1 cellular context compared by ENCODE assay signal in the genomic region with DNA sequence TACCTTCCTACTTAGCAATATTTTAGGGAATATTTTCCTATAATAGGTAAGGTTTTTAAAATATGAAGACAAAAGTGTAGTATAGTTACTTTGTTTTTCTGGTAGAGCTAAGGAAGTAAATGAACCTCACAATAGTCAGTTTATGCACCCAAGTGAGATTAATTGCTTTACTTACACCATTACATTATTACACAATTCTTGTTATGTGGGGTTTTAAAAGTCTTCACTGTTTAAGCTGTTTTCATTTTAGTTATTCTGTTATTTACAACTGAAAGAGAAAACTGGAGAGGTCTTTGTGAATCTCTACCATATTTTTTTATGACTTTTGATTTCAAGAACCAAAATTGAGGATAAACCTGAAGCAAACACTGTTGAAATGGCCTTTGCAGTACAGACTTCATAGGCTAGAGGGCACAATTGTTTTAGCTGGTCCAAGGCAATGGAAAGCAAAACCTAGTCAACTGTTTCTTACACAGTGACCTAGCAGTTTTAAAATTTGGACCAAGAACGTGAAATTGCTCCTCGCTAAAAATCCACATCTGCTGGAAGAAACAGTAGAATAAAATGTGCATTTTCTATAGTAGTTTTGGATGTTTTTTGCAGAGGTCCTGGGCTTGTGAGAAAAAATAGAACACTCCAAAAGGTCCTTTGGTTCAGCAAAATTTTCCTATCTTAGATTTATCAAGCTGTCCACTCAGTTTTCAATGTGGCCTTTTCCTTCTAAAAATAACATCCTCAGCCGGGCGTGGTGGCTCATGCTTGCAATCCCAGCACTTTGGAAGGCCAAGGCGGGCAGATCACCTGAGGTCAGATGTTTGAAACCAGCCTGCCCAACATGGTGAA.
TF ChIP-seq lines count a peak whose summit lies in the region.

No MANE protein-coding gene starts in this region.

TF ChIP-seq in HepG2, 621 proteins besides CTCF, POLR2A, EP300 and RAD21 (continued from another document):
- TF ChIP-seq, protein P1, sequence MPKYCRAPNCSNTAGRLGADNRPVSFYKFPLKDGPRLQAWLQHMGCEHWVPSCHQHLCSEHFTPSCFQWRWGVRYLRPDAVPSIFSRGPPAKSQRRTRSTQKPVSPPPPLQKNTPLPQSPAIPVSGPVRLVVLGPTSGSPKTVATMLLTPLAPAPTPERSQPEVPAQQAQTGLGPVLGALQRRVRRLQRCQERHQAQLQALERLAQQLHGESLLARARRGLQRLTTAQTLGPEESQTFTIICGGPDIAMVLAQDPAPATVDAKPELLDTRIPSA (CRISPR knock-in tag; IDR thresholded peaks at IDR 0.05; ENCODE audit: borderline replicate concordance), result no peak
- TF ChIP-seq YEATS4 (CRISPR knock-in tag; IDR thresholded peaks at IDR 0.05; ENCODE audit: borderline replicate concordance) (no peak), RXRB (CRISPR knock-in tag; IDR thresholded peaks at IDR 0.05; ENCODE audit: borderline replicate concordance) (0 out of 2 replicates have a peak, but pooled peaks have one; percentile 19), HHEX (CRISPR knock-in tag; IDR thresholded peaks at IDR 0.05) (no peak), SIN3B (IDR thresholded peaks at IDR 0.05; ENCODE audit: low read length) (no peak), GTF3A (CRISPR knock-in tag; conservative IDR thresholded peaks at IDR 0.05) (no peak)
- TF ChIP-seq, protein P2, sequence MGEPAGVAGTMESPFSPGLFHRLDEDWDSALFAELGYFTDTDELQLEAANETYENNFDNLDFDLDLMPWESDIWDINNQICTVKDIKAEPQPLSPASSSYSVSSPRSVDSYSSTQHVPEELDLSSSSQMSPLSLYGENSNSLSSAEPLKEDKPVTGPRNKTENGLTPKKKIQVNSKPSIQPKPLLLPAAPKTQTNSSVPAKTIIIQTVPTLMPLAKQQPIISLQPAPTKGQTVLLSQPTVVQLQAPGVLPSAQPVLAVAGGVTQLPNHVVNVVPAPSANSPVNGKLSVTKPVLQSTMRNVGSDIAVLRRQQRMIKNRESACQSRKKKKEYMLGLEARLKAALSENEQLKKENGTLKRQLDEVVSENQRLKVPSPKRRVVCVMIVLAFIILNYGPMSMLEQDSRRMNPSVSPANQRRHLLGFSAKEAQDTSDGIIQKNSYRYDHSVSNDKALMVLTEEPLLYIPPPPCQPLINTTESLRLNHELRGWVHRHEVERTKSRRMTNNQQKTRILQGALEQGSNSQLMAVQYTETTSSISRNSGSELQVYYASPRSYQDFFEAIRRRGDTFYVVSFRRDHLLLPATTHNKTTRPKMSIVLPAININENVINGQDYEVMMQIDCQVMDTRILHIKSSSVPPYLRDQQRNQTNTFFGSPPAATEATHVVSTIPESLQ (CRISPR knock-in tag; conservative IDR thresholded peaks at IDR 0.05), result no peak
- TF ChIP-seq, protein P3, sequence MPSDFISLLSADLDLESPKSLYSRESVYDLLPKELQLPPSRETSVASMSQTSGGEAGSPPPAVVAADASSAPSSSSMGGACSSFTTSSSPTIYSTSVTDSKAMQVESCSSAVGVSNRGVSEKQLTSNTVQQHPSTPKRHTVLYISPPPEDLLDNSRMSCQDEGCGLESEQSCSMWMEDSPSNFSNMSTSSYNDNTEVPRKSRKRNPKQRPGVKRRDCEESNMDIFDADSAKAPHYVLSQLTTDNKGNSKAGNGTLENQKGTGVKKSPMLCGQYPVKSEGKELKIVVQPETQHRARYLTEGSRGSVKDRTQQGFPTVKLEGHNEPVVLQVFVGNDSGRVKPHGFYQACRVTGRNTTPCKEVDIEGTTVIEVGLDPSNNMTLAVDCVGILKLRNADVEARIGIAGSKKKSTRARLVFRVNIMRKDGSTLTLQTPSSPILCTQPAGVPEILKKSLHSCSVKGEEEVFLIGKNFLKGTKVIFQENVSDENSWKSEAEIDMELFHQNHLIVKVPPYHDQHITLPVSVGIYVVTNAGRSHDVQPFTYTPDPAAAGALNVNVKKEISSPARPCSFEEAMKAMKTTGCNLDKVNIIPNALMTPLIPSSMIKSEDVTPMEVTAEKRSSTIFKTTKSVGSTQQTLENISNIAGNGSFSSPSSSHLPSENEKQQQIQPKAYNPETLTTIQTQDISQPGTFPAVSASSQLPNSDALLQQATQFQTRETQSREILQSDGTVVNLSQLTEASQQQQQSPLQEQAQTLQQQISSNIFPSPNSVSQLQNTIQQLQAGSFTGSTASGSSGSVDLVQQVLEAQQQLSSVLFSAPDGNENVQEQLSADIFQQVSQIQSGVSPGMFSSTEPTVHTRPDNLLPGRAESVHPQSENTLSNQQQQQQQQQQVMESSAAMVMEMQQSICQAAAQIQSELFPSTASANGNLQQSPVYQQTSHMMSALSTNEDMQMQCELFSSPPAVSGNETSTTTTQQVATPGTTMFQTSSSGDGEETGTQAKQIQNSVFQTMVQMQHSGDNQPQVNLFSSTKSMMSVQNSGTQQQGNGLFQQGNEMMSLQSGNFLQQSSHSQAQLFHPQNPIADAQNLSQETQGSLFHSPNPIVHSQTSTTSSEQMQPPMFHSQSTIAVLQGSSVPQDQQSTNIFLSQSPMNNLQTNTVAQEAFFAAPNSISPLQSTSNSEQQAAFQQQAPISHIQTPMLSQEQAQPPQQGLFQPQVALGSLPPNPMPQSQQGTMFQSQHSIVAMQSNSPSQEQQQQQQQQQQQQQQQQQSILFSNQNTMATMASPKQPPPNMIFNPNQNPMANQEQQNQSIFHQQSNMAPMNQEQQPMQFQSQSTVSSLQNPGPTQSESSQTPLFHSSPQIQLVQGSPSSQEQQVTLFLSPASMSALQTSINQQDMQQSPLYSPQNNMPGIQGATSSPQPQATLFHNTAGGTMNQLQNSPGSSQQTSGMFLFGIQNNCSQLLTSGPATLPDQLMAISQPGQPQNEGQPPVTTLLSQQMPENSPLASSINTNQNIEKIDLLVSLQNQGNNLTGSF (CRISPR knock-in tag; IDR thresholded peaks at IDR 0.05), result no peak
- TF ChIP-seq, protein P4, sequence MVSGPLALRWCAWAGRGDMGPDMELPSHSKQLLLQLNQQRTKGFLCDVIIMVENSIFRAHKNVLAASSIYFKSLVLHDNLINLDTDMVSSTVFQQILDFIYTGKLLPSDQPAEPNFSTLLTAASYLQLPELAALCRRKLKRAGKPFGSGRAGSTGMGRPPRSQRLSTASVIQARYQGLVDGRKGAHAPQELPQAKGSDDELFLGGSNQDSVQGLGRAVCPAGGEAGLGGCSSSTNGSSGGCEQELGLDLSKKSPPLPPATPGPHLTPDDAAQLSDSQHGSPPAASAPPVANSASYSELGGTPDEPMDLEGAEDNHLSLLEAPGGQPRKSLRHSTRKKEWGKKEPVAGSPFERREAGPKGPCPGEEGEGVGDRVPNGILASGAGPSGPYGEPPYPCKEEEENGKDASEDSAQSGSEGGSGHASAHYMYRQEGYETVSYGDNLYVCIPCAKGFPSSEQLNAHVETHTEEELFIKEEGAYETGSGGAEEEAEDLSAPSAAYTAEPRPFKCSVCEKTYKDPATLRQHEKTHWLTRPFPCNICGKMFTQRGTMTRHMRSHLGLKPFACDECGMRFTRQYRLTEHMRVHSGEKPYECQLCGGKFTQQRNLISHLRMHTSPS (CRISPR knock-in tag; IDR thresholded peaks at IDR 0.05; ENCODE audit: low read depth), result no peak
